8 cellular contexts compared by ENCODE assay signal in the genomic region with DNA sequence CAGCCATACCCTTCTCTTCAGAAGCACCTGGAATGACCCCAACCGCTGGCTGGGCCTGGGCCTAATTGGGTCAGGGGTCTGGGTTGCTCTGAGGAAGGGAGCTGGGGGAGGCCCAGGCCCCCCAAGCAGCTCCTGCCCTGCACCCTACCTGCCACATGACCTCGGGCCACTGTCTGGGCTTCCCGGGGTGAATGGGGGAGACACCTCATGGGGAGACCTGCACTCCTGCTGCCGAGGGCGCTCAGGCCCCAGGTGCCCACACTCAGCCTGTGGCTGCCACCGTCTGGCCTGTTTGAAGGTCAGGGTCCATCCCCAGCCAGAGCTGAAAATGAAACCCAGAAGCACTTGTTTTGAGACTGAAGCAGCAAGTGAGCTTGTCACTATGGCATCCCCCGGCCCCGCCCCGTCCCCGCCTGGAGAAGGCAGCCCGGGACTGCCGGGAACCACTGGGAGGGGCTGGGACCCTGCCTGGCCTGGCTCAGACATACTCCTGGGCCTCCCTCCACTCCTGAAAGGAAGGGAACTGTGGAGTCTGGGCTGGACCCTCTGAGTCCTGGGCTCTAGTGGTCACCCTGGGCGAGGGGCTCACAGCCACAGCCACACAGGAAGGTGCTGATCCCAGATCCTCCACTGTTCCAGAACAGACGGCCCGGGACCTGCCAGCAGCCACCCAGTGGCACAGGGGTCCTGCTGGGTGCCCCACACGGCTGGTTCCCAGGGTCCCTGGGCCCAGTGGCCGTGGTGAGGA. TPM values are rescaled to one million over a fixed set of nuclear protein-coding genes. Genes with fewer than 3 reads are reported as not detected.
A peak's percentile ranks its signal among the peaks of the same experiment; 100 is the strongest.
DNase-seq lines count a peak whose midpoint lies in the region; ATAC-seq and TF ChIP-seq lines count a peak whose summit lies in the region.

No MANE protein-coding gene starts in this region.

- H3K36me3 ChIP-seq in prostate gland, result peaks cover 4 to 15% of the 10 kb centered on the region in 2 donors

- TF ChIP-seq CTCF in prostate gland (IDR thresholded peaks at IDR 0.05), result no peak

- H3K27ac Mint-ChIP-seq in T-helper 17 cell, result no peak overlapping the region

- H3K4me3 ChIP-seq in prostate gland, result no peak overlapping the region

- peak overlapping the region; percentile 27 to 58 for H3K27ac ChIP-seq in prostate gland

- 30% methylated on average over 15 of the region's 17 CpGs for WGBS in prostate gland

- intact Hi-C loops in head of caudate nucleus (cut with DNase I) (no loop called here), prostate gland (cut with DNase I) (no loop called here)

- H3K27me3 ChIP-seq in prostate gland (replicated peaks; ENCODE audit: insufficient read depth), result no peaks in the 10 kb centered on the region

- TF ChIP-seq POLR2A in prostate gland (IDR thresholded peaks at IDR 0.05), result peak; percentile 18

- H3K9me3 ChIP-seq in prostate gland, result no peaks in the 10 kb centered on the region
- no peaks in the 10 kb centered on the region for H3K9me3 ChIP-seq in T-helper 17 cell (ENCODE audit: control insufficient read depth, low read length, poor library complexity, severe bottlenecking)

- peak; percentile 80 for DNase-seq in GM03348 (ENCODE audit: low spot score)
- DNase-seq in SK-N-DZ (ENCODE audit: low spot score), result peak; percentile 64
- DNase-seq in head of caudate nucleus, result peak in 27 of 42 donors; percentile 10 to 85 (median 48)
- DNase-seq in prostate gland (ENCODE audit: low spot score), result peak; percentile 50
- no peak for DNase-seq in T-helper 17 cell
- no peak for DNase-seq in activated T-cell treated with anti-CD3 and anti-CD28 coated beads, Interleukin-2, amount 50 U/mL, for 4 hours

- H3K4me1 ChIP-seq in prostate gland (replicated peaks), result peaks cover 4% of the 10 kb centered on the region

- H3K9me3 Mint-ChIP-seq in activated T-cell treated with anti-CD3 and anti-CD28 coated beads, Interleukin-2, amount 50 U/mL, for 4 hours, result no peaks in the 10 kb centered on the region

- ATAC-seq in GM18498 (IDR thresholded peaks at IDR 0.05; ENCODE audit: unreplicated experiment), result no peak
- no peak for ATAC-seq in GM19452 (IDR thresholded peaks at IDR 0.05; ENCODE audit: unreplicated experiment)
- no peak for ATAC-seq in T-helper 17 cell
- no peak for ATAC-seq in activated T-cell treated with anti-CD3 and anti-CD28 coated beads, Interleukin-2, amount 50 U/mL, for 4 hours

- H3K4me3 Mint-ChIP-seq in T-helper 17 cell, result no peak overlapping the region
- no peak overlapping the region for H3K4me3 Mint-ChIP-seq in activated T-cell treated with anti-CD3 and anti-CD28 coated beads, Interleukin-2, amount 50 U/mL, for 4 hours

- no peaks in the 10 kb centered on the region for H3K36me3 Mint-ChIP-seq in T-helper 17 cell (ENCODE audit: low read depth)
- no peaks in the 10 kb centered on the region for H3K36me3 Mint-ChIP-seq in activated T-cell treated with anti-CD3 and anti-CD28 coated beads, Interleukin-2, amount 50 U/mL, for 4 hours (ENCODE audit: insufficient read depth)

- peaks cover 10% of the 10 kb centered on the region for H3K4me1 Mint-ChIP-seq in T-helper 17 cell
- peaks cover 2% of the 10 kb centered on the region for H3K4me1 Mint-ChIP-seq in activated T-cell treated with anti-CD3 and anti-CD28 coated beads, Interleukin-2, amount 50 U/mL, for 4 hours (ENCODE audit: low read depth)

- H3K27me3 Mint-ChIP-seq in T-helper 17 cell, result no peaks in the 10 kb centered on the region
- H3K27me3 Mint-ChIP-seq in activated T-cell treated with anti-CD3 and anti-CD28 coated beads, Interleukin-2, amount 50 U/mL, for 4 hours (ENCODE audit: low read depth), result no peaks in the 10 kb centered on the region

RNA-seq across cellular contexts. Expression of a gene that starts 7.4 kb away (rescaled TPM):
- not detected in 2 replicates for polyA plus RNA-seq in SK-N-DZ (2014; cell fraction: cytosol; rRNA removed)
- 0.18 and 1.5 TPM in 2 replicates for polyA plus RNA-seq in SK-N-DZ (2014; cell fraction: nucleus; rRNA removed)
- total RNA-seq in prostate gland (10 to 100 TPM; 31.1 to 42.0 TPM), T-helper 17 cell (1 to 10 TPM; 3.2 to 3.4 TPM)
- total RNA-seq in activated T-cell treated with anti-CD3 and anti-CD28 coated beads, Interleukin-2, amount 50 U/mL, for 4 hours, result 1 to 10 TPM; 1.3 to 2.7 (median 1.4) TPM

RNA-seq across cellular contexts. Expression of a gene that starts 37.5 kb away (rescaled TPM):
- 42.2 and 44.8 TPM in 2 replicates for polyA plus RNA-seq in SK-N-DZ (2014; cell fraction: cytosol; rRNA removed)
- polyA plus RNA-seq in SK-N-DZ (2014; cell fraction: nucleus; rRNA removed), result 127 and 147 TPM in 2 replicates
- total RNA-seq in prostate gland, result 100 to 1,000 TPM in 1 of 2 donors, 10 to 100 TPM in 1; 64.9 to 146 TPM
- total RNA-seq in T-helper 17 cell, result 10 to 100 TPM; 88.2 to 89.4 TPM
- 100 to 1,000 TPM; 110 to 126 (median 119) TPM for total RNA-seq in activated T-cell treated with anti-CD3 and anti-CD28 coated beads, Interleukin-2, amount 50 U/mL, for 4 hours

Comparison
In these comparisons a context has a peak if more than half of its experiments do, and no peak if none do; other contexts are left out.
1. DNase-seq: peak in GM03348 (single experiment), SK-N-DZ (single experiment), head of caudate nucleus (27 of 42) and prostate gland (single experiment); none in T-helper 17 cell (0 of 3) and activated T-cell treated with anti-CD3 and anti-CD28 coated beads, Interleukin-2, amount 50 U/mL, for 4 hours (single experiment).
2. RNA of a gene that starts 7.4 kb away (total RNA-seq): 31.1 to 42.0 TPM in prostate gland; 3.2 to 3.4 TPM in T-helper 17 cell and 1.3 to 2.7 TPM in activated T-cell treated with anti-CD3 and anti-CD28 coated beads, Interleukin-2, amount 50 U/mL, for 4 hours; every median in the first group is over 4 times any median in the second.